ENCODE assay signal across 8 cellular contexts in the genomic region with DNA sequence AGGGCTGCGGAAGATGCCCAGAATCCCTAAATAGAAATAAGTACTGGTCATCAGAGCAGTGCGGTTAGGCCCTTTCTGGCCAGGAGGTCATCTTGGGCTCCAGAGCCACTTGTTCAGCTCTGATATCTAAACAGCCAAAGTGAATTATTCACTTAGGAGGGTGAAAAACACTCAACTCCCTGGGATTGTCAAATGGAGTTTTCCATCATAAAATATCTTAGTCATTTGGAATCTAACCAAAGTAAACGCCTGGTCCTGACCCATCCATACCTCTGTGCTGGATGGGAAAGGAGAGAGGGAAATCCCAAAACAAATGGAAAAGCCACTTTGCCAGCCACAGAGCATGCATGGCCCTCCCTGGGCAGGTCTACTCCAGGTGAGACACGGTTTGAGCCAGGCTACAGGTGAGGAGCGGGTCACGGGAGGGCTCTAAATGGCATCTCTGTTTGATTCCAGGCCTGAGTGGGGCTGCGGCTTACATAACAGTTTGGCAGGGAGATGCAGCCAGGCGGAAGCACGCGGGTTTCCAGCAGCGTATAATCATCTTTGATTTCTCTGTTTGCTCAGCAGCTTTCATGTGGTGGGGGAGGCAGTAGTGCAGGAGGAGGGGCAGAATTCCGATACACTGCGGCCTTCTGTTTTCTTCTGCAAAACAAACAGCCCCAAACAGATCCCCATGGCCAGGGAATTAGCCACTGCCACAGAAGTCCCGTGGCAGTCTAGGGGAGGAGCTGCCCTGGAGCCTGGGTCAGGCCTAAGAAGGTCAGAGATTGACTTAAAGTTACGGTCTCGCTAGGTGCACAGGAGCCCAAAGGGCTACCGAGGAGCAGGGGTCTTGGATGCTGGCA. TPM values are rescaled to one million over a fixed set of nuclear protein-coding genes. Genes with fewer than 3 reads are reported as not detected.
DNase-seq lines count a peak whose midpoint lies in the region; ATAC-seq and TF ChIP-seq lines count a peak whose summit lies in the region.

No MANE protein-coding gene starts in this region.

- peak overlapping the region; percentile 77 for H3K27ac ChIP-seq in RWPE1
- H3K27ac ChIP-seq in hepatocyte, result no peak overlapping the region

- H3K4me3 ChIP-seq in hepatocyte, result no peak overlapping the region

- DNase-seq in DMS153 treated with DMSO at 0.1 percent for 48 hours (lab: John Stamatoyannopoulos, UW; ENCODE audit: unreplicated experiment) (peak; percentile 20), RWPE1 (ENCODE audit: low spot score) (peak; percentile 37), globus pallidus (ENCODE audit: low spot score) (peak; percentile 89), pons (ENCODE audit: low spot score) (peak; percentile 90), EL (no peak), hepatocyte (ENCODE audit: low spot score) (no peak)

- POLR2A ChIA-PET in RWPE1 (lab: Yijun Ruan, JAX; ENCODE audit: low non-redundant PET), result no interaction called here

- no peak for TF ChIP-seq CTCF in RWPE1 (conservative IDR thresholded peaks at IDR 0.05; ENCODE audit: low read depth)
- TF ChIP-seq CTCF in hepatocyte (IDR thresholded peaks at IDR 0.05; ENCODE audit: poor library complexity), result no peak

- no peaks in the 10 kb centered on the region for H3K9me3 ChIP-seq in hepatocyte (ENCODE audit: low read depth)

- H3K36me3 ChIP-seq in hepatocyte (replicated peaks; ENCODE audit: insufficient read depth, low read depth), result no peaks in the 10 kb centered on the region

- H4K20me1 ChIP-seq in hepatocyte (ENCODE audit: insufficient read depth, poor library complexity, severe bottlenecking), result no peaks in the 10 kb centered on the region

- peaks cover 4% of the 10 kb centered on the region for H3K4me1 ChIP-seq in hepatocyte (ENCODE audit: insufficient read depth)

- CTCF ChIA-PET in RWPE1 (lab: Yijun Ruan, JAX), result no interaction called here

- H3K4me2 ChIP-seq in hepatocyte, result no peak overlapping the region

- WGBS in hepatocyte (ENCODE audit: low lambda C conversion rate, missing lambda C conversion rate), result 76% methylated on average over 17 of the region's 17 CpGs

- no peak for ATAC-seq in activated CD4-positive, CD25-positive, alpha-beta regulatory T cell treated with anti-CD3 and anti-CD28 coated beads, Interleukin-2, amount 50 U/mL, for 24 hours
- no peak for ATAC-seq in GM18861 (IDR thresholded peaks at IDR 0.05; ENCODE audit: unreplicated experiment)

- no peaks in the 10 kb centered on the region for H3K9me2 ChIP-seq in hepatocyte (replicated peaks; ENCODE audit: insufficient read depth)

- H2AFZ ChIP-seq in hepatocyte, result no peak overlapping the region

- no peaks in the 10 kb centered on the region for H3K79me2 ChIP-seq in hepatocyte

- H3K27me3 ChIP-seq in hepatocyte, result no peaks in the 10 kb centered on the region

RNA-seq across cellular contexts. Expression of a gene that starts 59.1 kb away (rescaled TPM):
- total RNA-seq in hepatocyte, result 0.20 and 0.23 TPM in 2 replicates
- 0.06 TPM in 1 of 2 replicates, not detected in the other for polyA plus RNA-seq in hepatocyte

Comparison
In these comparisons a context has a peak if more than half of its experiments do, and no peak if none do; other contexts are left out.
1. DNase-seq: peak in DMS153 treated with DMSO at 0.1 percent for 48 hours (single experiment), RWPE1 (single experiment), globus pallidus (single experiment) and pons (single experiment); none in EL (single experiment) and hepatocyte (single experiment).